Comparison of ENCODE assay signal across 12 cellular contexts in genomic region chrX:9153299-9153698, GRCh38.
A peak's percentile ranks its signal among the peaks of the same experiment; 100 is the strongest.
DNase-seq lines count a peak whose midpoint lies in the region; ATAC-seq lines count a peak whose summit lies in the region.
"Had no signal": no experiment of that assay in that cellular context is flagged by ENCODE, and none has a peak within 500 bp of the region (broad histone marks: within the 10 kb centered on the region; RNA-seq: fewer than 3 reads in every experiment).

No MANE protein-coding gene starts in this region.

- H3K27me3 ChIP-seq in BLaER1 treated with 17β-estradiol and CSF1 and Interleukin-3, amounts not matched to agents 10 nM and 100 nM = 0 out of 22 replicates have a peak, but pooled peaks cover 0 to under 1% (median 0%) of the 10 kb centered on the region in 11 experiments
- H3K27me3 ChIP-seq: ovary had no signal

- DNase-seq in LHCN-M2 (ENCODE audit: low read depth) (peak; percentile 74), astrocyte of the hippocampus (ENCODE audit: low read depth, low spot score) (peak; percentile 37), kidney glomerular epithelial cell (lab: John Stamatoyannopoulos, UW) (peak; percentile 9), ureter (ENCODE audit: low spot score) (no peak), NCI-H510A (lab: John Stamatoyannopoulos, UW) (no peak)
- DNase-seq: CD4-positive, alpha-beta T cell; ovary had no signal

- ATAC-seq in GM18870 (IDR thresholded peaks at IDR 0.05; ENCODE audit: unreplicated experiment) = no peak
- ATAC-seq in GM18517 (IDR thresholded peaks at IDR 0.05; ENCODE audit: unreplicated experiment) = no peak
- ATAC-seq: GM12878, left lobe of liver had no signal

- H3K27ac ChIP-seq in BLaER1 treated with 17β-estradiol and CSF1 and Interleukin-3, amounts not matched to agents 10 nM and 100 nM = no peak overlapping the region
- H3K27ac ChIP-seq: ovary had no signal

- H3K9me3 ChIP-seq in BLaER1 treated with 17β-estradiol and CSF1 and Interleukin-3, amounts not matched to agents 10 nM and 100 nM (replicated peaks in 1 of 11) = peaks cover 27 to 47% (median 38%) of the 10 kb centered on the region in 11 experiments
- H3K9me3 ChIP-seq: ovary had no signal

- H3K4me3 ChIP-seq in BLaER1 treated with 17β-estradiol and CSF1 and Interleukin-3, amounts not matched to agents 10 nM and 100 nM = no peak overlapping the region
- H3K4me3 ChIP-seq: GM12878, ovary had no signal

- no peaks in the 10 kb centered on the region for H4K20me1 ChIP-seq in BLaER1 treated with 17β-estradiol and CSF1 and Interleukin-3, amounts not matched to agents 10 nM and 100 nM

- H3K4me2 ChIP-seq in BLaER1 treated with 17β-estradiol and CSF1 and Interleukin-3, amounts not matched to agents 10 nM and 100 nM = peak overlapping the region; percentile 5 to 60 (median 23); a peak in 18 of 22 replicates

- peaks cover 0 to 28% (median 13%) of the 10 kb centered on the region in 10 experiments; a peak in 16 of 20 replicates for H3K4me1 ChIP-seq in BLaER1 treated with 17β-estradiol and CSF1 and Interleukin-3, amounts not matched to agents 10 nM and 100 nM

- H3K36me3 ChIP-seq in BLaER1 treated with 17β-estradiol and CSF1 and Interleukin-3, amounts not matched to agents 10 nM and 100 nM = 0 out of 22 replicates have a peak, but pooled peaks cover 0 to 3% (median 0%) of the 10 kb centered on the region in 11 experiments
- H3K36me3 ChIP-seq: ovary had no signal

- H3K9ac ChIP-seq in BLaER1 treated with 17β-estradiol and CSF1 and Interleukin-3, amounts not matched to agents 10 nM and 100 nM = no peak overlapping the region

Comparison
In these comparisons a context has a peak if more than half of its experiments do, and no peak if none do; other contexts are left out.
1. DNase-seq: peak in LHCN-M2 (single experiment), astrocyte of the hippocampus (single experiment) and kidney glomerular epithelial cell (single experiment); none in ureter (single experiment) and NCI-H510A (single experiment).